In the genomic region with DNA sequence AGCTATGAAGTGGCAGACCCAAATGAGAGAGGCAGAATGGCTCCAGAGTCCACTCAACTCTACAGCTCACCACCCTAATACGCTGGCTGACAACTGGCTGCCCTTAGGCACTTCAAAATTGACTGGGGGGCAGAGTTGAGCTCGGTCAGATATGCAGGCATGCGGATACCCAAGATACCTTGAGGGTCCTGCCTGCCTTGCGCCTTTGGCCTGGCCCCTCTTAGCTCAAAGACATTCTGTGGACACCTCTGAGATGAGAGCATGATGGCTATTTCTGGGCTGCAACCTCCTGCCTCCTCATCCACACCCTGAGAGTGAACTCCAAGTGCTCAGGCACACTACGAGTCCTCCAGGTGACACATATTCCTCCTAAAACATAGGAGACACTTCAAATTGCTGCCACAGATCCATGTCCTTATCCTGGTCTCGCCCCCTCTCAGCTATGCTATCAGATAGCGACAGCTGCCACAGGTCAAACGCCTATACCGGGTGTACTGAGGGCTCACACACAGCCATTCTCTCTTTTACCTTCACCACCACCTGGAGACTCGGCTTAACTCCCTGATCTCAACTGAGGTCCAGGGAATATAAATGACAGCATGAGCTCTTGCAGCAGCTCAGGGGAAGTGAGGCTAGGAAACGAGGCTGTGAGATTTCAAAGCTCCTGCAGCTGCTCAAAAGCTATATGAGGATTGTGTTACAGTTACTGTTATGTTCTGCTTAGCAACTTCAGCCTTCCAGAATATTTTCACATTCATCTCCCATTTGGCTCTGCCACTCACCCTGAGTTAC, we compare ENCODE assay signal across 18 cellular contexts.
"Had no signal": no experiment of that assay in that cellular context is flagged by ENCODE, and none has a peak within 500 bp of the region (broad histone marks: within the 10 kb centered on the region; RNA-seq: fewer than 3 reads in every experiment).

No MANE protein-coding gene starts in this region.

- H3K9me3 ChIP-seq: body of pancreas, colonic mucosa, pancreas, tibial nerve had no signal

- H3K4me3 ChIP-seq: body of pancreas, colonic mucosa, hepatocyte, pancreas, tibial nerve had no signal

- H3K27me3 ChIP-seq: body of pancreas, colonic mucosa, hepatocyte, pancreas, tibial nerve had no signal

- H3K4me1 ChIP-seq: body of pancreas, colonic mucosa, pancreas, tibial nerve had no signal

- FAIRE-seq: pancreas had no signal

- DNase-seq: activated B cell treated with CpG ODN at 0.5 μM for 24 hours; activated CD4-positive, alpha-beta T cell treated with anti-CD3 and anti-CD28 coated beads for 48 hours; activated CD8-positive, alpha-beta memory T cell treated with anti-CD3 and anti-CD28 coated beads, Interleukin-2, amount 50 U/mL, for 48 hours; activated CD8-positive, alpha-beta T cell treated with anti-CD3 and anti-CD28 coated beads for 36 hours; activated naive CD8-positive, alpha-beta T cell treated with anti-CD3 and anti-CD28 coated beads for 36 hours; activated T-cell treated with anti-CD3 and anti-CD28 coated beads, Interleukin-2, amount 50 U/mL, for 72 hours; amygdala; body of pancreas; central memory CD4-positive, alpha-beta T cell; colonic mucosa; pancreas; stimulated activated CD4-positive, alpha-beta T cell treated with anti-CD3 and anti-CD28 coated beads, Interleukin-15, amount 100 ng/mL, for 24 hours; stimulated activated CD4-positive, alpha-beta T cell treated with anti-CD3 and anti-CD28 coated beads, Interleukin-4, amount 100 ng/mL, for 1 hour; stimulated activated naive CD4-positive, alpha-beta T cell; T-helper 17 cell had no signal

- H3K36me3 ChIP-seq: colonic mucosa, pancreas, tibial nerve had no signal

- ATAC-seq: activated CD8-positive, alpha-beta T cell treated with anti-CD3 and anti-CD28 coated beads for 36 hours; activated T-cell treated with anti-CD3 and anti-CD28 coated beads, Interleukin-2, amount 50 U/mL, for 72 hours; body of pancreas; esophagus mucosa; pancreas; T-helper 17 cell had no signal

- H3K27ac ChIP-seq: body of pancreas, colonic mucosa, hepatocyte, pancreas, tibial nerve had no signal
